ENCODE assay signal across 40 cellular contexts in the genomic region with DNA sequence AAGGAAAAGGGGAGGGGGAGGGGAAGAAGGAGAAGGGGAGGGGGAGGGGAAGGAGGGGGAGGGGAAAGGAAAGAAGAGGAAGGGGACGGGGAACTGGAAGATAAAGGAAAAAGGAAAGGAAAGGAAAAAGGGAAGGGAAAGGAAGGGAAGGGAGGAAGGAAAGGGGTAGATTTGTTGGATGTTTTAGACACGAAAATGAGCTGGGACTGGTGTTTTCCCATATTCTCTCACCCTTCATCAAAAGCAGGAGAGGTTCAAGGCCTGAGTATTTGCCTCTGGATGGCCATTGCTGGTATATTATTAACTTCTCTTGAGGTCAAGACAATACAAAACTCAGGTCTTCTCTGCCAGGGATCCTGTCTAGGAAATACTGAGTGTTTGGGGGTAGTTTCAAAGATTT.
"Had no signal": no experiment of that assay in that cellular context is flagged by ENCODE, and none has a peak within 500 bp of the region (broad histone marks: within the 10 kb centered on the region; RNA-seq: fewer than 3 reads in every experiment).

No MANE protein-coding gene starts in this region.

- DNase-seq: activated effector memory CD4-positive, alpha-beta T cell treated with anti-CD3 and anti-CD28 coated beads, Interleukin-2, amount 50 U/mL, for 16 hours; activated effector memory CD4-positive, alpha-beta T cell treated with Interleukin-2 at 50 U/mL for 16 hours; activated gamma-delta T cell; activated gamma-delta T cell treated with Interleukin-2 at 50 U/mL for 16 hours; activated naive CD4-positive, alpha-beta T cell; activated naive CD4-positive, alpha-beta T cell treated with anti-CD3 and anti-CD28 coated beads for 36 hours; activated naive CD4-positive, alpha-beta T cell treated with anti-CD3 and anti-CD28 coated beads, Interleukin-2, amount 10 ng/mL, durations not matched to agents 7 days and 5 days; activated naive CD4-positive, alpha-beta T cell treated with anti-CD3 and anti-CD28 coated beads, Interleukin-2, amount 50 U/mL, for 16 hours; activated naive CD4-positive, alpha-beta T cell treated with Interleukin-2 at 50 U/mL for 16 hours; activated naive CD8-positive, alpha-beta T cell treated with anti-CD3 and anti-CD28 coated beads for 36 hours; activated naive CD8-positive, alpha-beta T cell treated with anti-CD3 and anti-CD28 coated beads, Interleukin-2, amount 10 ng/mL, durations not matched to agents 7 days and 5 days; activated naive CD8-positive, alpha-beta T cell treated with anti-CD3 and anti-CD28 coated beads, Interleukin-2, amount 50 U/mL, for 24 hours; activated T-cell treated with anti-CD3 and anti-CD28 coated beads, Interleukin-2, amount 50 U/mL, for 1 hour; activated T-cell treated with anti-CD3 and anti-CD28 coated beads, Interleukin-2, amount 50 U/mL, for 24 hours; activated T-cell treated with anti-CD3 and anti-CD28 coated beads, Interleukin-2, amount 50 U/mL, for 4 hours; activated T-cell treated with anti-CD3 and anti-CD28 coated beads, Interleukin-2, amount 50 U/mL, for 48 hours; activated T-cell treated with anti-CD3 and anti-CD28 coated beads, Interleukin-2, amount 50 U/mL, for 72 hours; adrenal gland; amniotic stem cell; amygdala; anterior cingulate cortex; aorta; body of pancreas; brain microvascular endothelial cell; caudate nucleus; central memory CD4-positive, alpha-beta T cell; cerebellar nuclear complex had no signal

- ATAC-seq: activated naive CD4-positive, alpha-beta T cell treated with anti-CD3 and anti-CD28 coated beads, Interleukin-2, amount 50 U/mL, for 72 hours; activated naive CD8-positive, alpha-beta T cell treated with anti-CD3 and anti-CD28 coated beads, Interleukin-2, amount 50 U/mL, for 24 hours; activated T-cell treated with anti-CD3 and anti-CD28 coated beads, Interleukin-2, amount 50 U/mL, for 4 hours; activated T-cell treated with anti-CD3 and anti-CD28 coated beads, Interleukin-2, amount 50 U/mL, for 72 hours; activated T-helper 17 cell treated with anti-CD3 and anti-CD28 coated beads, Interleukin-2, amount 50 U/mL, for 72 hours; body of pancreas had no signal

- H3K9me3 ChIP-seq: adrenal gland, ascending aorta, body of pancreas, breast epithelium had no signal

- H3K4me3 ChIP-seq: adrenal gland, ascending aorta, body of pancreas, breast epithelium, cardiac muscle cell had no signal

- H3K27me3 Mint-ChIP-seq: activated naive CD4-positive, alpha-beta T cell treated with anti-CD3 and anti-CD28 coated beads, Interleukin-2, amount 10 ng/mL, durations not matched to agents 7 days and 5 days; activated naive CD4-positive, alpha-beta T cell treated with anti-CD3 and anti-CD28 coated beads, Interleukin-2, amount 50 U/mL, for 24 hours; activated naive CD8-positive, alpha-beta T cell; activated naive CD8-positive, alpha-beta T cell treated with anti-CD3 and anti-CD28 coated beads for 36 hours; activated naive CD8-positive, alpha-beta T cell treated with anti-CD3 and anti-CD28 coated beads, Interleukin-2, amount 10 ng/mL, durations not matched to agents 7 days and 5 days; activated naive CD8-positive, alpha-beta T cell treated with anti-CD3 and anti-CD28 coated beads, Interleukin-2, amount 50 U/mL, for 24 hours; activated T-cell treated with anti-CD3 and anti-CD28 coated beads, Interleukin-2, amount 50 U/mL, for 24 hours; activated T-helper 17 cell treated with anti-CD3 and anti-CD28 coated beads, Interleukin-2, amount 50 U/mL, for 72 hours; brain; central memory CD8-positive, alpha-beta T cell had no signal

- H3K9me3 Mint-ChIP-seq: activated naive CD4-positive, alpha-beta T cell treated with anti-CD3 and anti-CD28 coated beads, Interleukin-2, amount 10 ng/mL, durations not matched to agents 7 days and 5 days; activated naive CD4-positive, alpha-beta T cell treated with anti-CD3 and anti-CD28 coated beads, Interleukin-2, amount 50 U/mL, for 24 hours; activated naive CD8-positive, alpha-beta T cell treated with anti-CD3 and anti-CD28 coated beads, Interleukin-2, amount 10 ng/mL, durations not matched to agents 7 days and 5 days; activated naive CD8-positive, alpha-beta T cell treated with anti-CD3 and anti-CD28 coated beads, Interleukin-2, amount 50 U/mL, for 24 hours; activated T-cell treated with anti-CD3 and anti-CD28 coated beads, Interleukin-2, amount 50 U/mL, for 4 hours; activated T-helper 1 cell treated with anti-CD3 and anti-CD28 coated beads, Interleukin-12 subunit alpha, Interleukin-12 subunit beta, Interleukin-2, Interleukin-4 antibody, amounts not matched to agents 30 ng/mL and 10 ng/mL and 1 ng/mL, durations not matched to agents 14 hours and 24 hours and 36 hours; activated T-helper 17 cell treated with anti-CD3 and anti-CD28 coated beads, Interleukin-2, amount 50 U/mL, for 72 hours; activated T-helper 2 cell treated with anti-CD3 and anti-CD28 coated beads, Interferon-gamma antibody, Interleukin-2, Interleukin-4, amounts not matched to agents 10 μg/mL and 5 μg/mL and 100 μg/mL, durations not matched to agents 14 hours and 24 hours and 36 hours; brain had no signal

- H3K36me3 ChIP-seq: adrenal gland, ascending aorta, brain microvascular endothelial cell, breast epithelium, cardiac muscle cell had no signal

- H3K4me3 Mint-ChIP-seq: activated naive CD4-positive, alpha-beta T cell treated with anti-CD3 and anti-CD28 coated beads for 36 hours; activated naive CD4-positive, alpha-beta T cell treated with anti-CD3 and anti-CD28 coated beads, Interleukin-2, amount 10 ng/mL, durations not matched to agents 7 days and 5 days; activated naive CD4-positive, alpha-beta T cell treated with anti-CD3 and anti-CD28 coated beads, Interleukin-2, amount 50 U/mL, for 24 hours; activated naive CD8-positive, alpha-beta T cell; activated naive CD8-positive, alpha-beta T cell treated with anti-CD3 and anti-CD28 coated beads for 36 hours; activated naive CD8-positive, alpha-beta T cell treated with anti-CD3 and anti-CD28 coated beads, Interleukin-2, amount 10 ng/mL, durations not matched to agents 7 days and 5 days; activated naive CD8-positive, alpha-beta T cell treated with anti-CD3 and anti-CD28 coated beads, Interleukin-2, amount 50 U/mL, for 24 hours; activated T-cell treated with anti-CD3 and anti-CD28 coated beads, Interleukin-2, amount 50 U/mL, for 24 hours; activated T-cell treated with anti-CD3 and anti-CD28 coated beads, Interleukin-2, amount 50 U/mL, for 4 hours; activated T-cell treated with anti-CD3 and anti-CD28 coated beads, Interleukin-2, amount 50 U/mL, for 72 hours; activated T-helper 1 cell treated with anti-CD3 and anti-CD28 coated beads, Interleukin-12 subunit alpha, Interleukin-12 subunit beta, Interleukin-2, Interleukin-4 antibody, amounts not matched to agents 30 ng/mL and 10 ng/mL and 1 ng/mL, durations not matched to agents 14 hours and 24 hours and 36 hours; activated T-helper 17 cell treated with anti-CD3 and anti-CD28 coated beads, Interleukin-2, amount 50 U/mL, for 72 hours; brain; central memory CD8-positive, alpha-beta T cell had no signal

- FAIRE-seq: astrocyte, bronchial epithelial cell had no signal

- H3K27ac Mint-ChIP-seq: activated naive CD4-positive, alpha-beta T cell treated with anti-CD3 and anti-CD28 coated beads for 36 hours; activated naive CD4-positive, alpha-beta T cell treated with anti-CD3 and anti-CD28 coated beads, Interleukin-2, amount 10 ng/mL, durations not matched to agents 7 days and 5 days; activated naive CD4-positive, alpha-beta T cell treated with anti-CD3 and anti-CD28 coated beads, Interleukin-2, amount 50 U/mL, for 24 hours; activated naive CD4-positive, alpha-beta T cell treated with anti-CD3 and anti-CD28 coated beads, Interleukin-2, amount 50 U/mL, for 72 hours; activated naive CD8-positive, alpha-beta T cell; activated naive CD8-positive, alpha-beta T cell treated with anti-CD3 and anti-CD28 coated beads for 36 hours; activated naive CD8-positive, alpha-beta T cell treated with anti-CD3 and anti-CD28 coated beads, Interleukin-2, amount 10 ng/mL, durations not matched to agents 7 days and 5 days; activated naive CD8-positive, alpha-beta T cell treated with anti-CD3 and anti-CD28 coated beads, Interleukin-2, amount 50 U/mL, for 24 hours; activated T-cell treated with anti-CD3 and anti-CD28 coated beads, Interleukin-2, amount 50 U/mL, for 24 hours; activated T-cell treated with anti-CD3 and anti-CD28 coated beads, Interleukin-2, amount 50 U/mL, for 72 hours; activated T-helper 1 cell treated with anti-CD3 and anti-CD28 coated beads, Interleukin-12 subunit alpha, Interleukin-12 subunit beta, Interleukin-2, Interleukin-4 antibody, amounts not matched to agents 30 ng/mL and 10 ng/mL and 1 ng/mL, durations not matched to agents 14 hours and 24 hours and 36 hours; activated T-helper 17 cell treated with anti-CD3 and anti-CD28 coated beads, Interleukin-2, amount 50 U/mL, for 72 hours; activated T-helper 2 cell treated with anti-CD3 and anti-CD28 coated beads, Interferon-gamma antibody, Interleukin-2, Interleukin-4, amounts not matched to agents 10 μg/mL and 5 μg/mL and 100 μg/mL, durations not matched to agents 14 hours and 24 hours and 36 hours; brain had no signal

- H3K27me3 ChIP-seq: adrenal gland, ascending aorta, body of pancreas, brain microvascular endothelial cell, breast epithelium, cardiac muscle cell had no signal

- H3K4me1 ChIP-seq: adrenal gland, ascending aorta, body of pancreas, breast epithelium had no signal

- H3K27ac ChIP-seq: adrenal gland, ascending aorta, body of pancreas, brain microvascular endothelial cell, breast epithelium had no signal

- H3K4me1 Mint-ChIP-seq: activated naive CD4-positive, alpha-beta T cell treated with anti-CD3 and anti-CD28 coated beads, Interleukin-2, amount 10 ng/mL, durations not matched to agents 7 days and 5 days; activated naive CD4-positive, alpha-beta T cell treated with anti-CD3 and anti-CD28 coated beads, Interleukin-2, amount 50 U/mL, for 24 hours; activated naive CD8-positive, alpha-beta T cell treated with anti-CD3 and anti-CD28 coated beads for 36 hours; activated naive CD8-positive, alpha-beta T cell treated with anti-CD3 and anti-CD28 coated beads, Interleukin-2, amount 10 ng/mL, durations not matched to agents 7 days and 5 days; activated naive CD8-positive, alpha-beta T cell treated with anti-CD3 and anti-CD28 coated beads, Interleukin-2, amount 50 U/mL, for 24 hours; activated T-helper 17 cell treated with anti-CD3 and anti-CD28 coated beads, Interleukin-2, amount 50 U/mL, for 72 hours; brain; central memory CD8-positive, alpha-beta T cell had no signal

- H3K36me3 Mint-ChIP-seq: activated naive CD4-positive, alpha-beta T cell treated with anti-CD3 and anti-CD28 coated beads, Interleukin-2, amount 10 ng/mL, durations not matched to agents 7 days and 5 days; activated naive CD4-positive, alpha-beta T cell treated with anti-CD3 and anti-CD28 coated beads, Interleukin-2, amount 50 U/mL, for 24 hours; activated naive CD4-positive, alpha-beta T cell treated with anti-CD3 and anti-CD28 coated beads, Interleukin-2, amount 50 U/mL, for 72 hours; activated naive CD8-positive, alpha-beta T cell; activated naive CD8-positive, alpha-beta T cell treated with anti-CD3 and anti-CD28 coated beads for 36 hours; activated naive CD8-positive, alpha-beta T cell treated with anti-CD3 and anti-CD28 coated beads, Interleukin-2, amount 10 ng/mL, durations not matched to agents 7 days and 5 days; brain had no signal
